Comparison of ENCODE assay signal across 9 cellular contexts in genomic region chr10:43863859-43864591, GRCh38.
A peak's percentile ranks its signal among the peaks of the same experiment; 100 is the strongest.
DNase-seq lines count a peak whose midpoint lies in the region; ATAC-seq lines count a peak whose summit lies in the region.
"Had no signal": no experiment of that assay in that cellular context is flagged by ENCODE, and none has a peak within 500 bp of the region (broad histone marks: within the 10 kb centered on the region; RNA-seq: fewer than 3 reads in every experiment).

No MANE protein-coding gene starts in this region.

- H3K27me3 ChIP-seq in adipocyte (replicated peaks; ENCODE audit: control insufficient read depth, insufficient read depth, low read length) = no peaks in the 10 kb centered on the region
- no peaks in the 10 kb centered on the region for H3K27me3 ChIP-seq in trophoblast cell (ENCODE audit: insufficient read depth, low read length)

- H4K91ac ChIP-seq in trophoblast cell (ENCODE audit: low read depth, low read length) = no peak overlapping the region

- peaks cover 37% of the 10 kb centered on the region for H3K4me1 ChIP-seq in adipocyte (ENCODE audit: control insufficient read depth, insufficient read depth, low read length)
- H3K4me1 ChIP-seq in trophoblast cell (ENCODE audit: control insufficient read depth in 1 of 2, insufficient read depth in 2 of 2, low read length in 2 of 2) = peaks cover 2 to 4% of the 10 kb centered on the region in 2 experiments

- no CpG with 5 or more reads among the region's 8 CpGs for WGBS in trophoblast cell (ENCODE audit: extremely low coverage, insufficient coverage, insufficient read length)

- no peak overlapping the region for H4K8ac ChIP-seq in trophoblast cell (ENCODE audit: low read depth, low read length)

- H3K23ac ChIP-seq in trophoblast cell (ENCODE audit: low read length) = no peak overlapping the region

- H3K79me2 ChIP-seq in trophoblast cell (ENCODE audit: control insufficient read depth, insufficient read depth, low read length, poor library complexity) = no peaks in the 10 kb centered on the region

- H2BK120ac ChIP-seq in trophoblast cell (ENCODE audit: insufficient read depth, low read length, poor library complexity) = no peak overlapping the region

- H3K9ac ChIP-seq in adipocyte (ENCODE audit: low read length) (no peak overlapping the region), trophoblast cell (ENCODE audit: low read length) (no peak overlapping the region)

- no peak overlapping the region for H3K4me2 ChIP-seq in trophoblast cell (ENCODE audit: low read length)

- H3K18ac ChIP-seq in trophoblast cell (ENCODE audit: low read length) = no peak overlapping the region

- H2BK12ac ChIP-seq in trophoblast cell (ENCODE audit: low read length) = no peak overlapping the region

- H3K9me3 ChIP-seq in adipocyte (ENCODE audit: control insufficient read depth, low read length) (no peaks in the 10 kb centered on the region), trophoblast cell (ENCODE audit: insufficient read depth, low read depth, low read length) (no peaks in the 10 kb centered on the region)

- H3K36me3 ChIP-seq in adipocyte (ENCODE audit: control insufficient read depth, insufficient read depth, low read length, severe bottlenecking) (no peaks in the 10 kb centered on the region), trophoblast cell (ENCODE audit: control insufficient read depth in 1 of 2, insufficient read depth in 2 of 2, low read length in 2 of 2) (no peaks in the 10 kb centered on the region)

- peak; percentile 78 for ATAC-seq in Right ventricle myocardium inferior
- ATAC-seq in GM21619 (IDR thresholded peaks at IDR 0.05; ENCODE audit: unreplicated experiment) = no peak
- ATAC-seq: naive thymus-derived CD4-positive, alpha-beta T cell had no signal

- H2BK5ac ChIP-seq in trophoblast cell (ENCODE audit: low read depth, low read length, poor library complexity) = no peak overlapping the region

- H2AK5ac ChIP-seq in trophoblast cell (ENCODE audit: low read length) = no peak overlapping the region

- intact Hi-C loops in Right ventricle myocardium inferior (cut with DNase I) = loop anchor here (5.0 kb wide), 2 partner anchors 43 to 47 kb away; no protein-coding TSS in a partner anchor

- DNase-seq in Daoy (ENCODE audit: low read depth) (peak; percentile 66), adipocyte (ENCODE audit: low read depth) (peak; percentile 72), Right ventricle myocardium inferior (ENCODE audit: missing footprints) (peak; percentile 55), trophoblast cell (no peak), NCI-H1105 treated with DMSO at 0.1 percent for 48 hours (lab: John Stamatoyannopoulos, UW) (no peak), HPDE6-E6E7 (ENCODE audit: extremely low spot score) (no peak), T-helper 9 cell (no peak)
- DNase-seq: naive thymus-derived CD4-positive, alpha-beta T cell had no signal

- H3K4ac ChIP-seq in trophoblast cell (ENCODE audit: low read depth, low read length) = no peak overlapping the region

- peak overlapping the region; percentile 22 for H3K14ac ChIP-seq in trophoblast cell (ENCODE audit: low read length)

- peak overlapping the region; percentile 2 for H2AFZ ChIP-seq in trophoblast cell (ENCODE audit: insufficient read depth, low read length, poor library complexity)

- H3K79me1 ChIP-seq in trophoblast cell (ENCODE audit: low read length) = no peaks in the 10 kb centered on the region

- no peak overlapping the region for H3K27ac ChIP-seq in trophoblast cell (ENCODE audit: low read depth, low read length)

- no peak overlapping the region for H4K12ac ChIP-seq in trophoblast cell (ENCODE audit: low read depth, low read length)

- H3K4me3 ChIP-seq in adipocyte (ENCODE audit: low read length) (no peak overlapping the region), trophoblast cell (ENCODE audit: low read depth, low read length) (no peak overlapping the region)

Comparison
In these comparisons a context has a peak if more than half of its experiments do, and no peak if none do; other contexts are left out.
1. DNase-seq: peak in Daoy (single experiment), adipocyte (single experiment) and Right ventricle myocardium inferior (single experiment); none in trophoblast cell (0 of 2), NCI-H1105 treated with DMSO at 0.1 percent for 48 hours (single experiment), HPDE6-E6E7 (single experiment) and T-helper 9 cell (single experiment).